ENCODE assay signal across 13 cellular contexts in the genomic region with DNA sequence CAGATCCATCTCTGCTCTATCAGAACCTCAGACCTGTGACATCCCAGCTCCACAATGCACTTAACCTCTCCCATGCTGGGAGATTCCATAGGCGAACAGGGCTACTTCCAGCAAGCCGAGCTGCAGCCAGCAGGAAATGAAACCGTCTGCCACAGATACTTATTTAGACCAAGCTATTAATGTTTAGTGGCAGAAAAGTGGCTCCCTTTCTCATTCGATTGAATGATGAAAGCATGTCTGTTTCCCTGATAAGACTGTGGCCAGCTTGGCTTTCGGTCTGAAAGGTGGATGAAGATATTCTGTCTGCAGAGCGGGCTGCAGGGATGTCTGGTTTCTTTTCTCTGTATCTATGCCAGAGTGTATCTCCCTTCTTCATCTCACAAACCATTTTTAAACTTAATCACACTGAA.
DNase-seq lines count a peak whose midpoint lies in the region; ATAC-seq, FAIRE-seq and TF ChIP-seq lines count a peak whose summit lies in the region.
"Had no signal": no experiment of that assay in that cellular context is flagged by ENCODE, and none has a peak within 500 bp of the region (broad histone marks: within the 10 kb centered on the region; RNA-seq: fewer than 3 reads in every experiment).

No MANE protein-coding gene starts in this region.

- peaks cover 1% of the 10 kb centered on the region for H3K36me3 Mint-ChIP-seq in astrocyte (ENCODE audit: low read depth, unreplicated experiment)
- no peaks in the 10 kb centered on the region for H3K36me3 Mint-ChIP-seq in stimulated activated effector memory CD8-positive, alpha-beta T cell treated with anti-CD3 and anti-CD28 coated beads, Interleukin-12 subunit alpha, Interleukin-12 subunit beta, amount 100 ng/mL, for 72 hours

- TF ChIP-seq EP300 in HepG2 (IDR thresholded peaks at IDR 0.05; ENCODE audit: low read depth in 2 of 2, low read length in 2 of 2): no peak
- no peak for TF ChIP-seq EP300 in HepG2 (CRISPR knock-in tag; IDR thresholded peaks at IDR 0.05; ENCODE audit: borderline replicate concordance)

- intact Hi-C loops in HepG2 (cut with micrococcal nuclease; ENCODE audit: unreplicated experiment): no loop called here

- H3K4me3 Mint-ChIP-seq in astrocyte (ENCODE audit: unreplicated experiment): no peak overlapping the region
- peak overlapping the region; percentile 5 for H3K4me3 Mint-ChIP-seq in stimulated activated effector memory CD8-positive, alpha-beta T cell treated with anti-CD3 and anti-CD28 coated beads, Interleukin-12 subunit alpha, Interleukin-12 subunit beta, amount 100 ng/mL, for 72 hours

- in situ Hi-C loops in HepG2 (cut with HindIII; ENCODE audit: extremely low pct_ligation_motif_present, low pct_unique_long_range_greater_than_20kb): no loop called here

- no TSS peak for BruUV-seq in HepG2 (replicated peaks; lab: Mats Ljungman, UMichigan)

- H3K9ac ChIP-seq in astrocyte (ENCODE audit: low read length) (peak overlapping the region; percentile 24), HepG2 (ENCODE audit: insufficient read depth, low read depth, low read length) (no peak overlapping the region)

- FAIRE-seq in astrocyte (lab: Jason Lieb, UNC) (no peak), HepG2 (lab: Jason Lieb, UNC) (no peak)

- H4K20me1 ChIP-seq in astrocyte (ENCODE audit: insufficient read depth, low read length): no peaks in the 10 kb centered on the region
- no peaks in the 10 kb centered on the region for H4K20me1 ChIP-seq in HepG2 (ENCODE audit: insufficient read depth, low read length)

- H3K4me1 ChIP-seq in astrocyte (ENCODE audit: insufficient read depth, low read length) (peaks cover 7% of the 10 kb centered on the region), HepG2 (ENCODE audit: insufficient read depth, low read length) (no peaks in the 10 kb centered on the region)

- H2AFZ ChIP-seq in astrocyte (ENCODE audit: low read depth, low read length) (peak overlapping the region; percentile 56), HepG2 (ENCODE audit: low read length) (no peak overlapping the region)

- peaks cover 17% of the 10 kb centered on the region for H3K4me1 Mint-ChIP-seq in astrocyte (ENCODE audit: low read depth, unreplicated experiment)
- peaks cover 13% of the 10 kb centered on the region for H3K4me1 Mint-ChIP-seq in stimulated activated effector memory CD8-positive, alpha-beta T cell treated with anti-CD3 and anti-CD28 coated beads, Interleukin-12 subunit alpha, Interleukin-12 subunit beta, amount 100 ng/mL, for 72 hours

- no peak for TF ChIP-seq RAD21 in HepG2 (CRISPR knock-in tag; IDR thresholded peaks at IDR 0.05)

- no peaks in the 10 kb centered on the region for H3K79me2 ChIP-seq in astrocyte (ENCODE audit: insufficient read depth, low read length)
- no peaks in the 10 kb centered on the region for H3K79me2 ChIP-seq in HepG2 (ENCODE audit: insufficient read depth, low read length)

- H3K27ac Mint-ChIP-seq in astrocyte (ENCODE audit: unreplicated experiment): peak overlapping the region; percentile 48
- H3K27ac Mint-ChIP-seq in stimulated activated effector memory CD8-positive, alpha-beta T cell treated with anti-CD3 and anti-CD28 coated beads, Interleukin-12 subunit alpha, Interleukin-12 subunit beta, amount 100 ng/mL, for 72 hours: no peak overlapping the region

- H3K4me2 ChIP-seq in astrocyte (ENCODE audit: low read length) (peak overlapping the region; percentile 72), HepG2 (ENCODE audit: low read depth, low read length) (no peak overlapping the region)

- no peak for TF ChIP-seq POLR2A in HepG2 (IDR thresholded peaks at IDR 0.05; ENCODE audit: insufficient read depth in 1 of 2, low read depth in 2 of 2, low read length in 2 of 2)

- DNase-seq in NCI-H2227 (lab: John Stamatoyannopoulos, UW; ENCODE audit: unreplicated experiment): peak; percentile 14
- no peak for DNase-seq in NCI-H2227 treated with DMSO at 0.1 percent for 48 hours (lab: John Stamatoyannopoulos, UW)
- DNase-seq in astrocyte (ENCODE audit: low read depth): peak; percentile 29
- peak; percentile 85 for DNase-seq in islet precursor cell
- DNase-seq in stimulated activated effector memory CD8-positive, alpha-beta T cell treated with anti-CD3 and anti-CD28 coated beads, Interleukin-12 subunit alpha, Interleukin-12 subunit beta, amount 100 ng/mL, for 72 hours (ENCODE audit: low spot score in 2 of 2): no peak
- no peak for DNase-seq in EL
- DNase-seq in HepG2 (ENCODE audit: low spot score): no peak
- DNase-seq in activated gamma-delta T cell (lab: John Stamatoyannopoulos, UW): no peak
- DNase-seq: 8988T; activated CD8-positive, alpha-beta memory T cell treated with anti-CD3 and anti-CD28 coated beads, Interleukin-2, amount 50 U/mL, for 48 hours; kidney glomerular epithelial cell had no signal

- H3K9me3 ChIP-seq in astrocyte (ENCODE audit: insufficient read depth, low read depth, low read length) (no peaks in the 10 kb centered on the region), HepG2 (ENCODE audit: low read length) (no peaks in the 10 kb centered on the region)
- H3K9me3 ChIP-seq: thoracic aorta had no signal

- CTCF ChIA-PET in HepG2 (lab: Yijun Ruan, JAX; ENCODE audit: low intra/inter-chr PET ratio, low total read pairs): no interaction called here

- H3K27me3 Mint-ChIP-seq in astrocyte (ENCODE audit: low read depth, unreplicated experiment): peaks cover 2% of the 10 kb centered on the region

- POLR2A ChIA-PET in HepG2 (lab: Yijun Ruan, JAX): no interaction called here

- H3K9me3 Mint-ChIP-seq in astrocyte (ENCODE audit: unreplicated experiment): no peaks in the 10 kb centered on the region
- H3K9me3 Mint-ChIP-seq in stimulated activated effector memory CD8-positive, alpha-beta T cell treated with anti-CD3 and anti-CD28 coated beads, Interleukin-12 subunit alpha, Interleukin-12 subunit beta, amount 100 ng/mL, for 72 hours: no peaks in the 10 kb centered on the region

- no peaks in the 10 kb centered on the region for H3K36me3 ChIP-seq in astrocyte (ENCODE audit: insufficient read depth, low read length)
- no peaks in the 10 kb centered on the region for H3K36me3 ChIP-seq in HepG2 (replicated peaks in 1 of 2; ENCODE audit: control insufficient read depth in 1 of 2, insufficient read depth in 2 of 2, low read length in 2 of 2)
- H3K36me3 ChIP-seq: thoracic aorta had no signal

- TF ChIP-seq CTCF in astrocyte (IDR thresholded peaks at IDR 0.05; ENCODE audit: insufficient read depth, low read depth, low read length) (no peak), HepG2 (CRISPR knock-in tag; IDR thresholded peaks at IDR 0.05) (no peak)

- H3K27me3 ChIP-seq in astrocyte (ENCODE audit: insufficient read depth, low read length): no peaks in the 10 kb centered on the region
- H3K27me3 ChIP-seq in HepG2 (ENCODE audit: control insufficient read depth in 1 of 2, insufficient read depth in 2 of 2, low read length in 2 of 2): no peaks in the 10 kb centered on the region; a peak in 1 of 5 replicates

- H3K27ac ChIP-seq in astrocyte (ENCODE audit: low read depth, low read length) (no peak overlapping the region), HepG2 (ENCODE audit: extremely low read length, insufficient read depth, low read length) (no peak overlapping the region)
- H3K27ac ChIP-seq: SK-N-MC, thoracic aorta had no signal

- 12% methylated on average over 6 of the region's 6 CpGs for WGBS in HepG2 (ENCODE audit: low lambda C conversion rate)

- ATAC-seq in stimulated activated effector memory CD8-positive, alpha-beta T cell treated with anti-CD3 and anti-CD28 coated beads, Interleukin-12 subunit alpha, Interleukin-12 subunit beta, amount 100 ng/mL, for 72 hours: no peak
- ATAC-seq in HepG2: no peak

- H3K4me3 ChIP-seq in astrocyte (ENCODE audit: insufficient read depth, low read depth, low read length) (no peak overlapping the region), HepG2 (replicated peaks in 1 of 3; ENCODE audit: insufficient read depth in 1 of 3, low read depth in 2 of 3, low read length in 3 of 3) (no peak overlapping the region)
- H3K4me3 ChIP-seq: SK-N-MC, thoracic aorta had no signal

TF ChIP-seq in HepG2, 621 proteins besides CTCF, POLR2A, EP300 and RAD21 (continues in another document):
- no peak for TF ChIP-seq ZHX1 (CRISPR knock-in tag; IDR thresholded peaks at IDR 0.05; ENCODE audit: low read depth)
- TF ChIP-seq ZSCAN5A (CRISPR knock-in tag; IDR thresholded peaks at IDR 0.05; ENCODE audit: borderline replicate concordance): no peak

Comparison
In these comparisons a context has a peak if more than half of its experiments do, and no peak if none do; other contexts are left out.
1. DNase-seq: peak in NCI-H2227 (single experiment), astrocyte (single experiment) and islet precursor cell (single experiment); none in NCI-H2227 treated with DMSO at 0.1 percent for 48 hours (single experiment), stimulated activated effector memory CD8-positive, alpha-beta T cell treated with anti-CD3 and anti-CD28 coated beads, Interleukin-12 subunit alpha, Interleukin-12 subunit beta, amount 100 ng/mL, for 72 hours (0 of 2), EL (single experiment), HepG2 (single experiment) and activated gamma-delta T cell (single experiment).